In genomic region chr7:98216941-98217622, GRCh38 we compare ENCODE assay signal across 1 cellular context.
TF ChIP-seq lines count a peak whose summit lies in the region.

No MANE protein-coding gene starts in this region.

TF ChIP-seq in HepG2, 621 proteins besides CTCF, POLR2A, EP300 and RAD21:
- TF ChIP-seq SNAPC4 (CRISPR knock-in tag; IDR thresholded peaks at IDR 0.05) (no peak), KLF15 (CRISPR knock-in tag; IDR thresholded peaks at IDR 0.05; ENCODE audit: borderline replicate concordance) (no peak), ZBTB37 (CRISPR knock-in tag; IDR thresholded peaks at IDR 0.05) (no peak), HNF4A (CRISPR knock-in tag; IDR thresholded peaks at IDR 0.05) (no peak), ZMAT3 (CRISPR knock-in tag; conservative IDR thresholded peaks at IDR 0.05) (no peak), SAP130 (CRISPR knock-in tag; IDR thresholded peaks at IDR 0.05; ENCODE audit: low read depth) (no peak), ZBTB10 (CRISPR knock-in tag; IDR thresholded peaks at IDR 0.05; ENCODE audit: borderline replicate concordance) (no peak), POLR2G (IDR thresholded peaks at IDR 0.05; ENCODE audit: low read depth, low read length) (no peak), ZNF790 (CRISPR knock-in tag; IDR thresholded peaks at IDR 0.05; ENCODE audit: borderline replicate concordance) (no peak), NR2F1 (CRISPR knock-in tag; IDR thresholded peaks at IDR 0.05) (no peak), ZNF484 (CRISPR knock-in tag; IDR thresholded peaks at IDR 0.05; ENCODE audit: borderline replicate concordance, low read depth) (no peak), ZNF225 (CRISPR knock-in tag; IDR thresholded peaks at IDR 0.05) (no peak)
